In genomic region chr14:70754989-70755388, GRCh38 we compare ENCODE assay signal across 12 cellular contexts. TPM values are rescaled to one million over a fixed set of nuclear protein-coding genes. Genes with fewer than 3 reads are reported as not detected.
DNase-seq lines count a peak whose midpoint lies in the region; ATAC-seq and TF ChIP-seq lines count a peak whose summit lies in the region.
"Had no signal": no experiment of that assay in that cellular context is flagged by ENCODE, and none has a peak within 500 bp of the region (broad histone marks: within the 10 kb centered on the region; RNA-seq: fewer than 3 reads in every experiment).

No MANE protein-coding gene starts in this region.

- POLR2A ChIA-PET in PC-3 (lab: Charles Lee; ENCODE audit: unreplicated experiment) = interaction anchor here (0.6 kb wide), 1 partner anchor 295 kb away, joined by 3 read pairs; no protein-coding TSS in a partner anchor

- no peaks in the 10 kb centered on the region for H3K79me2 ChIP-seq in PC-3 (ENCODE audit: low read length)

- peaks cover 33% of the 10 kb centered on the region for H3K4me1 ChIP-seq in PC-3 (ENCODE audit: insufficient read depth, low read length)
- no peaks in the 10 kb centered on the region for H3K4me1 ChIP-seq in ascending aorta
- H3K4me1 ChIP-seq: vagina had no signal

- intact Hi-C loops in PC-3 (cut with micrococcal nuclease) = loop anchor here (2.0 kb wide), 2 partner anchors 54 to 62 kb away; partner anchors contain the start of gene MAP3K9
- intact Hi-C loops in ascending aorta (cut with DNase I) = no loop called here

- H3K27me3 ChIP-seq in PC-3 (ENCODE audit: low read length) (no peaks in the 10 kb centered on the region), ascending aorta (no peaks in the 10 kb centered on the region)
- H3K27me3 ChIP-seq: vagina had no signal

- BruUV-seq in PC-3 (replicated peaks; lab: Mats Ljungman, UMichigan) = no TSS peak

- H3K4me3 ChIP-seq in PC-3 (ENCODE audit: low read length) = no peak overlapping the region
- no peak overlapping the region for H3K4me3 ChIP-seq in ascending aorta
- H3K4me3 ChIP-seq: vagina had no signal

- H3K9me2 ChIP-seq in PC-3 (replicated peaks; ENCODE audit: low read length) = no peaks in the 10 kb centered on the region

- H3K27ac ChIP-seq in PC-3 (ENCODE audit: low read length) = peak overlapping the region; percentile 59
- H3K27ac ChIP-seq in epithelial cell of prostate = peak overlapping the region; percentile 99
- no peak overlapping the region for H3K27ac ChIP-seq in ascending aorta
- H3K27ac ChIP-seq: vagina had no signal

- H3K9me3 ChIP-seq in PC-3 (ENCODE audit: low read length) = no peaks in the 10 kb centered on the region
- no peaks in the 10 kb centered on the region for H3K9me3 ChIP-seq in ascending aorta
- H3K9me3 ChIP-seq: vagina had no signal

- CTCF ChIA-PET in PC-3 (lab: Charles Lee) = interaction anchor here (1.0 kb wide), 1 partner anchor 55 kb away, joined by 3 read pairs; the partner anchor contains the start of gene MAP3K9

- H3K36me3 ChIP-seq in PC-3 (ENCODE audit: low read depth, low read length) (peaks cover 25% of the 10 kb centered on the region; the same call in 1 of the 2 replicates), ascending aorta (no peaks in the 10 kb centered on the region)
- H3K36me3 ChIP-seq: vagina had no signal

- TF ChIP-seq CTCF in PC-3 (conservative IDR thresholded peaks at IDR 0.05; ENCODE audit: low read depth, low read length) (no peak), omental fat pad (IDR thresholded peaks at IDR 0.05) (no peak), ascending aorta (IDR thresholded peaks at IDR 0.05) (no peak)

- peak; percentile 99 for ATAC-seq in PC-3
- peak; percentile 54 for ATAC-seq in omental fat pad (ENCODE audit: low FRiP score)
- no peak for ATAC-seq in GM18867 (IDR thresholded peaks at IDR 0.05; ENCODE audit: unreplicated experiment)
- no peak for ATAC-seq in GM18873 (IDR thresholded peaks at IDR 0.05; ENCODE audit: low FRiP score, unreplicated experiment)
- ATAC-seq: sciatic nerve had no signal

- H3F3A ChIP-seq in PC-3 (ENCODE audit: low read length, unreplicated experiment) = no peaks in the 10 kb centered on the region

- DNase-seq in EH (ENCODE audit: low read depth) = peak; percentile 5
- DNase-seq in PC-3 = peak; percentile 98
- peak; percentile 87 for DNase-seq in epithelial cell of prostate (ENCODE audit: low read depth, low spot score)
- no peak for DNase-seq in omental fat pad (ENCODE audit: low spot score)
- DNase-seq in activated gamma-delta T cell (lab: John Stamatoyannopoulos, UW) = no peak
- DNase-seq in ascending aorta (ENCODE audit: low spot score in 2 of 2) = no peak
- DNase-seq: anterior cingulate cortex, T-helper 2 cell had no signal

- H4K20me1 ChIP-seq in PC-3 (ENCODE audit: low read length) = no peaks in the 10 kb centered on the region

- H2AFZ ChIP-seq in PC-3 (ENCODE audit: low read length) = no peak overlapping the region

- no peak overlapping the region for H3K9ac ChIP-seq in PC-3 (ENCODE audit: low read length)

- peak overlapping the region; percentile 52 for H3K4me2 ChIP-seq in PC-3 (ENCODE audit: low read length)

RNA-seq across cellular contexts. Expression of gene MAP3K9, which starts 54.3 kb away (rescaled TPM):
- total RNA-seq in PC-3 (2014; rRNA removed) = 13.4 and 14.3 TPM in 2 replicates
- 1 to 10 TPM in 2 of 4 donors, under 1 TPM in 2; 0.32 to 5.8 (median 1.1) TPM for total RNA-seq in omental fat pad
- 0.96 TPM for total RNA-seq in ascending aorta

Comparison
In these comparisons a context has a peak if more than half of its experiments do, and no peak if none do; other contexts are left out.
1. DNase-seq: peak in EH (single experiment), PC-3 (single experiment) and epithelial cell of prostate (single experiment); none in omental fat pad (single experiment), activated gamma-delta T cell (single experiment) and ascending aorta (0 of 2).
2. ATAC-seq: peak in PC-3 (single experiment) and omental fat pad (single experiment); none in GM18867 (single experiment) and GM18873 (single experiment).
3. H3K27ac ChIP-seq: peak in PC-3 (single experiment) and epithelial cell of prostate (single experiment); none in ascending aorta (0 of 2).